8 cellular contexts compared by ENCODE assay signal in genomic region chr7:100612730-100613446, GRCh38. TPM values are rescaled to one million over a fixed set of nuclear protein-coding genes. Genes with fewer than 3 reads are reported as not detected.
DNase-seq lines count a peak whose midpoint lies in the region; ATAC-seq and TF ChIP-seq lines count a peak whose summit lies in the region.

No MANE protein-coding gene starts in this region.

- TF ChIP-seq CTCF in GM12872 (IDR thresholded peaks at IDR 0.05; ENCODE audit: insufficient read depth, low read depth, low read length) = peak; percentile 32; the same call in 2 of the 3 replicates
- TF ChIP-seq CTCF in IMR-90 (conservative IDR thresholded peaks at IDR 0.05; ENCODE audit: low read depth, low read length) = no peak
- TF ChIP-seq CTCF in adrenal gland (IDR thresholded peaks at IDR 0.05) = peak in 1 of 6 experiments; percentile 20
- TF ChIP-seq CTCF in kidney epithelial cell (IDR thresholded peaks at IDR 0.05; ENCODE audit: insufficient read depth, low read length, poor library complexity, severe bottlenecking) = peak; percentile 40
- no peak for TF ChIP-seq CTCF in suprapubic skin (IDR thresholded peaks at IDR 0.05)

- 6% methylated on average over 6 of the region's 29 CpGs; no CpG with 5 or more reads in 1 of the 2 experiments for WGBS in IMR-90 (ENCODE audit: extremely low coverage in 2 of 2, insufficient read length in 1 of 2), 2 experiments
- 0 to 20% (median 3%) methylated on average over 3 to 29 of the region's 29 CpGs for WGBS in adrenal gland, 4 donors
- 0% methylated on average over 1 of the region's 29 CpGs for WGBS in suprapubic skin

- peak overlapping the region; percentile 19; the same call in 1 of the 2 replicates for H3K23ac ChIP-seq in IMR-90 (ENCODE audit: low read depth, low read length)

- no peak for TF ChIP-seq EP300 in suprapubic skin (IDR thresholded peaks at IDR 0.05)

- peaks cover 3% of the 10 kb centered on the region; the same call in 1 of the 2 replicates for H3K36me3 ChIP-seq in IMR-90 (ENCODE audit: control insufficient read depth, insufficient read depth, low read length)
- H3K36me3 ChIP-seq in adrenal gland (replicated peaks in 1 of 2) = no peaks in the 10 kb centered on the region
- no peaks in the 10 kb centered on the region for H3K36me3 ChIP-seq in kidney epithelial cell (ENCODE audit: control insufficient read depth, insufficient read depth, low read length)
- no peaks in the 10 kb centered on the region for H3K36me3 ChIP-seq in suprapubic skin

- H2BK15ac ChIP-seq in IMR-90 (ENCODE audit: low read depth, low read length) = no peak overlapping the region

- H4K5ac ChIP-seq in IMR-90 (ENCODE audit: low read depth, low read length) = no peak overlapping the region

- H2AK5ac ChIP-seq in IMR-90 (ENCODE audit: low read depth, low read length) = peak overlapping the region; percentile 66; the same call in 1 of the 2 replicates

- no peak overlapping the region for H2BK5ac ChIP-seq in IMR-90 (ENCODE audit: low read depth, low read length, poor library complexity, severe bottlenecking)

- H3K14ac ChIP-seq in IMR-90 (replicated peaks; ENCODE audit: low read depth, low read length) = peak overlapping the region; percentile 74; the same call in 1 of the 2 replicates

- no peak overlapping the region for H3K56ac ChIP-seq in IMR-90 (ENCODE audit: extremely low read depth, insufficient read depth, low read length)

- CTCF ChIA-PET in IMR-90 (lab: Yijun Ruan, JAX) = interaction anchor here (0.8 to 1.2 kb wide), 4 partner anchors 24 to 232 kb away, joined by 3 to 4 read pairs (median 3); partner anchors contain the start of gene GNB2

- peak overlapping the region in 1 of 2 experiments; percentile 4; a peak in 1 of 4 replicates for H4K8ac ChIP-seq in IMR-90 (ENCODE audit: low read depth in 2 of 2, low read length in 2 of 2)

- peak overlapping the region; percentile 97 for H2AK9ac ChIP-seq in IMR-90 (replicated peaks; ENCODE audit: low read depth, low read length, poor library complexity)

- peaks cover 3% of the 10 kb centered on the region; the same call in 1 of the 2 replicates for H3K9me1 ChIP-seq in IMR-90 (ENCODE audit: insufficient read depth, low read length)

- H4K91ac ChIP-seq in IMR-90 (ENCODE audit: insufficient read depth, low read depth, low read length) = peak overlapping the region; percentile 40; the same call in 1 of the 2 replicates

- no peaks in the 10 kb centered on the region for H4K20me1 ChIP-seq in IMR-90 (ENCODE audit: insufficient read depth, low read length)

- ATAC-seq in IMR-90 (ENCODE audit: low read depth) = peak; percentile 4
- no peak for ATAC-seq in GM18520 (IDR thresholded peaks at IDR 0.05; ENCODE audit: unreplicated experiment)

- TF ChIP-seq RAD21 in IMR-90 (IDR thresholded peaks at IDR 0.05; ENCODE audit: low read length) = no peak

- peak overlapping the region; percentile 17 for H3K4ac ChIP-seq in IMR-90 (ENCODE audit: low read depth, low read length)

- H3K18ac ChIP-seq in IMR-90 (ENCODE audit: low read depth, low read length) = no peak overlapping the region

- H3K27me3 ChIP-seq in IMR-90 (ENCODE audit: control insufficient read depth, insufficient read depth, low read length) (no peaks in the 10 kb centered on the region), adrenal gland (no peaks in the 10 kb centered on the region), kidney epithelial cell (ENCODE audit: control insufficient read depth, insufficient read depth, low read length) (no peaks in the 10 kb centered on the region), suprapubic skin (no peaks in the 10 kb centered on the region)

- TF ChIP-seq POLR2A in IMR-90 (IDR thresholded peaks at IDR 0.05; ENCODE audit: low read depth, low read length) = no peak
- no peak for TF ChIP-seq POLR2A in adrenal gland (IDR thresholded peaks at IDR 0.05)
- no peak for TF ChIP-seq POLR2A in suprapubic skin (IDR thresholded peaks at IDR 0.05)

- H3K4me2 ChIP-seq in IMR-90 (ENCODE audit: low read depth, low read length) = peak overlapping the region; percentile 99

- DNase-seq in IMR-90 (no peak), adrenal gland (peak in 5 of 7 donors; percentile 35 to 62 (median 40)), kidney epithelial cell (ENCODE audit: low read depth) (no peak), suprapubic skin (ENCODE audit: low spot score in 2 of 2) (no peak), cerebellar nuclear complex (lab: John Stamatoyannopoulos, UW) (no peak), DMS79 treated with DMSO at 0.1 percent for 48 hours (lab: John Stamatoyannopoulos, UW) (no peak)

- no peaks in the 10 kb centered on the region for H3K9me3 ChIP-seq in IMR-90 (ENCODE audit: control insufficient read depth, insufficient read depth, low read length)
- H3K9me3 ChIP-seq in adrenal gland (replicated peaks in 1 of 3) = no peaks in the 10 kb centered on the region
- H3K9me3 ChIP-seq in suprapubic skin = no peaks in the 10 kb centered on the region

- H3K4me1 ChIP-seq in IMR-90 (ENCODE audit: control insufficient read depth, insufficient read depth, low read length) (peaks cover 6% of the 10 kb centered on the region), adrenal gland (replicated peaks in 1 of 2) (peaks cover 12 to 13% of the 10 kb centered on the region in 2 donors), suprapubic skin (peaks cover 17% of the 10 kb centered on the region)

- intact Hi-C loops in IMR-90 (cut with micrococcal nuclease) = loop anchor here (2.0 to 5.0 kb wide), 2 partner anchors 60 to 239 kb away; partner anchors contain the start of genes GNB2 and SLC12A9
- intact Hi-C loops in adrenal gland (cut with DNase I) = no loop called here

- POLR2A ChIA-PET in IMR-90 (lab: Charles Lee; ENCODE audit: unreplicated experiment) = interaction anchor here (0.6 to 1.2 kb wide), 3 partner anchors 27 to 115 kb away, joined by 3 to 5 read pairs (median 4); partner anchors contain the start of genes FBXO24 and LRCH4

- H3K79me1 ChIP-seq in IMR-90 (ENCODE audit: low read depth in 1 of 2, low read length in 2 of 2) = peaks cover 0 to 19% of the 10 kb centered on the region in 2 experiments; a peak in 3 of 4 replicates

- no peak overlapping the region for H2BK120ac ChIP-seq in IMR-90 (ENCODE audit: low read depth, low read length)

- H2BK20ac ChIP-seq in IMR-90 (ENCODE audit: low read depth, low read length) = no peak overlapping the region

- H3K4me3 ChIP-seq in IMR-90 (ENCODE audit: insufficient read depth, low read depth, low read length) = peak overlapping the region; percentile 68
- peak overlapping the region in 3 of 4 donors; percentile 75 to 83 (median 77) for H3K4me3 ChIP-seq in adrenal gland
- peak overlapping the region; percentile 73 for H3K4me3 ChIP-seq in kidney epithelial cell (ENCODE audit: low read depth, low read length)
- peak overlapping the region; percentile 90 for H3K4me3 ChIP-seq in suprapubic skin

- dilution Hi-C loops in IMR-90 (cut with HindIII; ENCODE audit: low sequenced_read_pairs, unreplicated experiment) = no loop called here

- H3K9ac ChIP-seq in IMR-90 (ENCODE audit: low read depth, low read length) = peak overlapping the region; percentile 61

- TSS peak; percentile 41 for BruUV-seq in IMR-90 (replicated peaks; lab: Mats Ljungman, UMichigan)

- H2AFZ ChIP-seq in IMR-90 (replicated peaks; ENCODE audit: low read length, poor library complexity) = peak overlapping the region; percentile 95

- in situ Hi-C loops in IMR-90 (cut with MboI; ENCODE audit: low sequenced_read_pairs) = no loop called here

- H3K27ac ChIP-seq in IMR-90 (ENCODE audit: insufficient read depth, low read length) (peak overlapping the region; percentile 13; the same call in 1 of the 2 replicates), adrenal gland (peak overlapping the region in 2 of 5 donors; percentile 86 to 95), suprapubic skin (peak overlapping the region; percentile 91)

RNA-seq across cellular contexts. Expression of gene MOSPD3, which starts 0.5 kb away (rescaled TPM):
- total RNA-seq in IMR-90 (2012; rRNA removed) (2.2 and 2.3 TPM in 2 replicates), adrenal gland (10 to 100 TPM; 30.0 to 54.5 (median 38.0) TPM), kidney epithelial cell (14.5 and 23.3 TPM in 2 replicates), suprapubic skin (10 to 100 TPM; 18.0 to 35.5 (median 28.5) TPM)
- polyA plus RNA-seq in IMR-90 (2012; rRNA removed) (23.2 and 30.0 TPM in 2 replicates), adrenal gland (10 to 100 TPM; 27.3 to 51.9 (median 29.6) TPM)
- polyA plus RNA-seq in IMR-90 (2012; cell fraction: cytosol; rRNA removed) = 16.0 and 40.1 TPM in 2 replicates
- polyA plus RNA-seq in IMR-90 (2012; cell fraction: nucleus; rRNA removed; ENCODE audit: low replicate concordance) = 23.7 and 42.5 TPM in 2 replicates

RNA-seq across cellular contexts. Expression of gene PCOLCE, which starts 10.7 kb away (rescaled TPM):
- 22.6 and 25.6 TPM in 2 replicates for total RNA-seq in IMR-90 (2012; rRNA removed)
- polyA plus RNA-seq in IMR-90 (2012; rRNA removed) = 364 and 385 TPM in 2 replicates
- polyA plus RNA-seq in IMR-90 (2012; cell fraction: cytosol; rRNA removed) = 283 and 394 TPM in 2 replicates
- polyA plus RNA-seq in IMR-90 (2012; cell fraction: nucleus; rRNA removed; ENCODE audit: low replicate concordance) = 615 and 1,429 TPM in 2 replicates
- total RNA-seq in adrenal gland = 100 to 1,000 TPM in 2 of 8 donors, 10 to 100 TPM in 6; 42.0 to 369 (median 71.9) TPM
- polyA plus RNA-seq in adrenal gland = 100 to 1,000 TPM in 2 of 3 donors, 10 to 100 TPM in 1; 21.5 to 222 (median 184) TPM
- total RNA-seq in kidney epithelial cell = 4.7 and 6.4 TPM in 2 replicates
- total RNA-seq in suprapubic skin = 10 to 100 TPM; 14.1 to 18.3 (median 15.6) TPM

RNA-seq across cellular contexts. Expression of gene FBXO24, which starts 26.8 kb away (rescaled TPM):
- total RNA-seq in IMR-90 (2012; rRNA removed) (0.28 and 0.54 TPM in 2 replicates), adrenal gland (1 to 10 TPM in 3 of 8 donors, under 1 TPM in 3, not detected in 2; 0.24 to 1.4 (median 0.89) TPM), kidney epithelial cell (0.55 and 0.79 TPM in 2 replicates), suprapubic skin (1 to 10 TPM in 1 of 4 donors, under 1 TPM in 3; 0.47 to 2.4 (median 0.57) TPM)
- polyA plus RNA-seq in IMR-90 (2012; rRNA removed) (0.29 and 0.43 TPM in 2 replicates), adrenal gland (1 to 10 TPM in 2 of 3 donors, under 1 TPM in 1; 0.16 to 2.8 (median 1.5) TPM)
- polyA plus RNA-seq in IMR-90 (2012; cell fraction: cytosol; rRNA removed) = 0.23 and 0.58 TPM in 2 replicates
- polyA plus RNA-seq in IMR-90 (2012; cell fraction: nucleus; rRNA removed; ENCODE audit: low replicate concordance) = 1.5 and 2.5 TPM in 2 replicates

RNA-seq across cellular contexts. Expression of gene LRCH4, which starts 27.0 kb away (rescaled TPM):
- total RNA-seq in IMR-90 (2012; rRNA removed) (5.0 and 6.1 TPM in 2 replicates), adrenal gland (100 to 1,000 TPM in 1 of 8 donors, 10 to 100 TPM in 7; 31.7 to 128 (median 59.8) TPM), kidney epithelial cell (69.0 and 85.2 TPM in 2 replicates), suprapubic skin (100 to 1,000 TPM in 1 of 4 donors, 10 to 100 TPM in 3; 37.6 to 101 (median 56.2) TPM)
- polyA plus RNA-seq in IMR-90 (2012; rRNA removed) (41.3 and 42.2 TPM in 2 replicates), adrenal gland (100 to 1,000 TPM in 2 of 3 donors, 10 to 100 TPM in 1; 15.0 to 235 (median 109) TPM)
- 20.5 and 31.1 TPM in 2 replicates for polyA plus RNA-seq in IMR-90 (2012; cell fraction: cytosol; rRNA removed)
- 247 and 673 TPM in 2 replicates for polyA plus RNA-seq in IMR-90 (2012; cell fraction: nucleus; rRNA removed; ENCODE audit: low replicate concordance)

RNA-seq across cellular contexts. Expression of gene TFR2, which starts 28.5 kb away (rescaled TPM):
- total RNA-seq in IMR-90 (2012; rRNA removed) = under 0.01 and 0.18 TPM in 2 replicates
- 0.24 and 0.50 TPM in 2 replicates for polyA plus RNA-seq in IMR-90 (2012; rRNA removed)
- polyA plus RNA-seq in IMR-90 (2012; cell fraction: cytosol; rRNA removed) = 0.63 and 1.2 TPM in 2 replicates
- polyA plus RNA-seq in IMR-90 (2012; cell fraction: nucleus; rRNA removed; ENCODE audit: low replicate concordance) = 1.1 and 2.4 TPM in 2 replicates
- 1 to 10 TPM in 4 of 8 donors, under 1 TPM in 4; 0.24 to 2.9 (median 1.1) TPM for total RNA-seq in adrenal gland
- polyA plus RNA-seq in adrenal gland = 1 to 10 TPM in 2 of 3 donors, under 1 TPM in 1; 0.88 to 2.1 (median 1.1) TPM
- total RNA-seq in kidney epithelial cell = 0.34 and 0.71 TPM in 2 replicates
- 1 to 10 TPM in 3 of 4 donors, under 1 TPM in 1; 0.81 to 3.9 (median 1.3) TPM for total RNA-seq in suprapubic skin

Comparison
In these comparisons a context has a peak if more than half of its experiments do, and no peak if none do; other contexts are left out.
1. CTCF ChIP-seq: peak in GM12872 (single experiment) and kidney epithelial cell (single experiment); none in IMR-90 (single experiment) and suprapubic skin (0 of 2).
2. DNase-seq: peak in adrenal gland (5 of 7); none in IMR-90 (single experiment), kidney epithelial cell (single experiment), suprapubic skin (0 of 2), cerebellar nuclear complex (0 of 2) and DMS79 treated with DMSO at 0.1 percent for 48 hours (single experiment).
3. Peak in every context shown above with its lines, with median percentiles within 50 percentile points of each other: H3K4me3 ChIP-seq.